ENCODE assay signal across 8 cellular contexts in genomic region chr11:96228472-96228871, GRCh38.
DNase-seq lines count a peak whose midpoint lies in the region; ATAC-seq and TF ChIP-seq lines count a peak whose summit lies in the region.

No MANE protein-coding gene starts in this region.

- H3K36me3 ChIP-seq in SK-N-SH (replicated peaks in 1 of 2; ENCODE audit: control insufficient read depth in 1 of 2, insufficient read depth in 2 of 2, low read length in 1 of 2): peaks cover 0 to 6% of the 10 kb centered on the region in 2 experiments
- no peaks in the 10 kb centered on the region for H3K36me3 ChIP-seq in rectal smooth muscle tissue (ENCODE audit: control insufficient read depth, insufficient read depth, low read length)

- H3K4me3 ChIP-seq in SK-N-SH (ENCODE audit: low read depth in 2 of 2, low read length in 1 of 2) (peak overlapping the region in 1 of 2 experiments; percentile 25; a peak in 1 of 4 replicates), rectal smooth muscle tissue (ENCODE audit: low read length) (no peak overlapping the region)

- H3K4me1 ChIP-seq in SK-N-SH (ENCODE audit: control insufficient read depth in 1 of 2, insufficient read depth in 2 of 2, low read depth in 1 of 2, low read length in 1 of 2): peaks cover 0 to 40% of the 10 kb centered on the region in 2 experiments
- peaks cover 5% of the 10 kb centered on the region for H3K4me1 ChIP-seq in rectal smooth muscle tissue (ENCODE audit: control insufficient read depth, insufficient read depth, low read length)

- no peaks in the 10 kb centered on the region for H3K9me2 ChIP-seq in SK-N-SH

- no peaks in the 10 kb centered on the region for H4K20me1 ChIP-seq in SK-N-SH (ENCODE audit: insufficient read depth)

- peaks cover 82% of the 10 kb centered on the region for H3K79me2 ChIP-seq in SK-N-SH (ENCODE audit: insufficient read depth)

- H3K4me2 ChIP-seq in SK-N-SH: peak overlapping the region; percentile 48

- H3K9me3 ChIP-seq in SK-N-SH: no peaks in the 10 kb centered on the region

- peak in 1 of 2 experiments; percentile 72; a peak in 1 of 4 replicates for TF ChIP-seq EP300 in SK-N-SH (IDR thresholded peaks at IDR 0.05; ENCODE audit: borderline replicate concordance in 1 of 2, low read depth in 1 of 2, low read length in 1 of 2)

- 25% methylated on average over 4 of the region's 4 CpGs for WGBS in SK-N-SH (ENCODE audit: low lambda C conversion rate)

- CTCF ChIA-PET in SK-N-SH (lab: Yijun Ruan, JAX): no interaction called here

- H3K27ac ChIP-seq in SK-N-SH (ENCODE audit: low read depth in 2 of 2, low read length in 1 of 2) (peak overlapping the region; percentile 89 to 98), rectal smooth muscle tissue (ENCODE audit: low read depth, low read length) (peak overlapping the region; percentile 40)

- peaks cover 36% of the 10 kb centered on the region for H3F3A ChIP-seq in SK-N-SH (replicated peaks; ENCODE audit: insufficient read depth)

- H2AFZ ChIP-seq in SK-N-SH (ENCODE audit: low read depth): no peak overlapping the region

- no peak for TF ChIP-seq RAD21 in SK-N-SH (IDR thresholded peaks at IDR 0.05; ENCODE audit: low read length)

- POLR2A ChIA-PET in SK-N-SH (lab: Yijun Ruan, JAX): no interaction called here

- no peak for ATAC-seq in GM21576 (IDR thresholded peaks at IDR 0.05; ENCODE audit: unreplicated experiment)

- no peak for TF ChIP-seq CTCF in SK-N-SH (IDR thresholded peaks at IDR 0.05)

- H3K9ac ChIP-seq in SK-N-SH (peak overlapping the region; percentile 77), rectal smooth muscle tissue (ENCODE audit: low read length) (no peak overlapping the region)

- DNase-seq in EH (ENCODE audit: low read depth) (peak; percentile 96), SK-N-SH (no peak), glomerular visceral epithelial cell (ENCODE audit: extremely low spot score) (peak; percentile 95), GF-D8 (lab: John Stamatoyannopoulos, UW) (no peak), AML-193 (lab: John Stamatoyannopoulos, UW) (no peak)
- DNase-seq in activated effector memory CD4-positive, alpha-beta T cell treated with Interleukin-2 at 50 U/mL for 16 hours: no peak

- H3K27me3 ChIP-seq in SK-N-SH (ENCODE audit: insufficient read depth) (no peaks in the 10 kb centered on the region), rectal smooth muscle tissue (ENCODE audit: control insufficient read depth, insufficient read depth, low read length) (no peaks in the 10 kb centered on the region)

TF ChIP-seq in SK-N-SH, 30 proteins besides CTCF, POLR2A, EP300 and RAD21 (continues in another document):
- no peak for TF ChIP-seq EZH2phosphoT487 (IDR thresholded peaks at IDR 0.05; ENCODE audit: borderline replicate concordance, low read depth)
- TF ChIP-seq FOSL2 (IDR thresholded peaks at IDR 0.05; ENCODE audit: borderline replicate concordance, low read depth): peak; percentile 66; the same call in 1 of the 2 replicates
- no peak for TF ChIP-seq ZBTB33 (IDR thresholded peaks at IDR 0.05; ENCODE audit: borderline replicate concordance, low read depth)
- no peak for TF ChIP-seq RFX5 (IDR thresholded peaks at IDR 0.05; ENCODE audit: low read length)
- TF ChIP-seq TEAD4 (IDR thresholded peaks at IDR 0.05; ENCODE audit: borderline replicate concordance, insufficient read depth): peak; percentile 31; the same call in 1 of the 2 replicates
- TF ChIP-seq GATA2 (CRISPR knock-in tag; IDR thresholded peaks at IDR 0.05): no peak
- TF ChIP-seq NRF1 (IDR thresholded peaks at IDR 0.05; ENCODE audit: low read depth, low read length): no peak
- TF ChIP-seq FOXJ3 (CRISPR knock-in tag; IDR thresholded peaks at IDR 0.05): no peak
- no peak; the same call in 1 of the 2 replicates for TF ChIP-seq POLR2AphosphoS5 (IDR thresholded peaks at IDR 0.05; ENCODE audit: low read depth, low read length)
- TF ChIP-seq USF1 (IDR thresholded peaks at IDR 0.05; ENCODE audit: borderline replicate concordance, low read depth): no peak
- TF ChIP-seq PBX3 (IDR thresholded peaks at IDR 0.05): peak; percentile 61
- TF ChIP-seq MEF2A (IDR thresholded peaks at IDR 0.05; ENCODE audit: borderline replicate concordance, low read depth): no peak
- TF ChIP-seq RXRA (IDR thresholded peaks at IDR 0.05; ENCODE audit: borderline replicate concordance, low read depth): no peak
- peak; percentile 80 for TF ChIP-seq JUND (IDR thresholded peaks at IDR 0.05)
- TF ChIP-seq IRF3 (IDR thresholded peaks at IDR 0.05; ENCODE audit: low read depth, low read length): no peak
- TF ChIP-seq TAF1 (IDR thresholded peaks at IDR 0.05; ENCODE audit: borderline replicate concordance, low read depth, low read length): peak; percentile 55; the same call in 1 of the 2 replicates
- peak; percentile 25; the same call in 1 of the 2 replicates for TF ChIP-seq SIN3A (IDR thresholded peaks at IDR 0.05; ENCODE audit: borderline replicate concordance, low read depth, low read length)
- TF ChIP-seq REST (IDR thresholded peaks at IDR 0.05; ENCODE audit: low read depth, low read length): no peak; the same call in 1 of the 2 replicates
- TF ChIP-seq ELF1 (IDR thresholded peaks at IDR 0.05): no peak
- TF ChIP-seq CHD2 (IDR thresholded peaks at IDR 0.05; ENCODE audit: low read length, partially characterized antibody): no peak
- TF ChIP-seq TCF12 (IDR thresholded peaks at IDR 0.05): peak; percentile 72
- TF ChIP-seq YY1 (IDR thresholded peaks at IDR 0.05; ENCODE audit: low read depth): peak; percentile 66; the same call in 1 of the 2 replicates
- TF ChIP-seq NFIC (IDR thresholded peaks at IDR 0.05; ENCODE audit: borderline replicate concordance): peak; percentile 90

Comparison
In these comparisons a context has a peak if more than half of its experiments do, and no peak if none do; other contexts are left out.
1. DNase-seq: peak in EH (single experiment) and glomerular visceral epithelial cell (single experiment); none in SK-N-SH (single experiment), GF-D8 (single experiment), AML-193 (0 of 2) and activated effector memory CD4-positive, alpha-beta T cell treated with Interleukin-2 at 50 U/mL for 16 hours (single experiment).